ENCODE assay signal across 22 cellular contexts in genomic region chr3:162211470-162211869, GRCh38.
"Had no signal": no experiment of that assay in that cellular context is flagged by ENCODE, and none has a peak within 500 bp of the region (broad histone marks: within the 10 kb centered on the region; RNA-seq: fewer than 3 reads in every experiment).

No MANE protein-coding gene starts in this region.

- H3K4me3 Mint-ChIP-seq: activated CD4-positive, alpha-beta memory T cell treated with anti-CD3 and anti-CD28 coated beads, Interleukin-2, amount 10 ng/mL, durations not matched to agents 7 days and 5 days; activated CD4-positive, alpha-beta T cell treated with anti-CD3 and anti-CD28 coated beads for 36 hours; activated naive CD4-positive, alpha-beta T cell treated with anti-CD3 and anti-CD28 coated beads for 36 hours; activated naive CD8-positive, alpha-beta T cell; activated T-helper 17 cell treated with anti-CD3 and anti-CD28 coated beads, Interleukin-2, amount 50 U/mL, for 72 hours had no signal

- H3K36me3 ChIP-seq: WERI-Rb-1 had no signal

- H3K27ac Mint-ChIP-seq: activated CD4-positive, alpha-beta memory T cell treated with anti-CD3 and anti-CD28 coated beads, Interleukin-2, amount 10 ng/mL, durations not matched to agents 7 days and 5 days; activated CD4-positive, alpha-beta T cell treated with anti-CD3 and anti-CD28 coated beads for 36 hours; activated naive CD4-positive, alpha-beta T cell treated with anti-CD3 and anti-CD28 coated beads for 36 hours; activated naive CD8-positive, alpha-beta T cell; activated T-helper 17 cell treated with anti-CD3 and anti-CD28 coated beads, Interleukin-2, amount 50 U/mL, for 72 hours had no signal

- ATAC-seq: activated CD4-positive, alpha-beta T cell treated with anti-CD3 and anti-CD28 coated beads for 36 hours; activated T-helper 17 cell treated with anti-CD3 and anti-CD28 coated beads, Interleukin-2, amount 50 U/mL, for 72 hours had no signal

- H3K27me3 Mint-ChIP-seq: activated CD4-positive, alpha-beta memory T cell treated with anti-CD3 and anti-CD28 coated beads, Interleukin-2, amount 10 ng/mL, durations not matched to agents 7 days and 5 days; activated CD4-positive, alpha-beta T cell treated with anti-CD3 and anti-CD28 coated beads for 36 hours; activated naive CD8-positive, alpha-beta T cell; activated T-helper 17 cell treated with anti-CD3 and anti-CD28 coated beads, Interleukin-2, amount 50 U/mL, for 72 hours had no signal

- H3K4me2 ChIP-seq: KMS-11 had no signal

- H3K4me1 Mint-ChIP-seq: activated CD4-positive, alpha-beta memory T cell treated with anti-CD3 and anti-CD28 coated beads, Interleukin-2, amount 10 ng/mL, durations not matched to agents 7 days and 5 days; activated CD4-positive, alpha-beta T cell treated with anti-CD3 and anti-CD28 coated beads for 36 hours; activated T-helper 17 cell treated with anti-CD3 and anti-CD28 coated beads, Interleukin-2, amount 50 U/mL, for 72 hours had no signal

- H3K9ac ChIP-seq: KMS-11 had no signal

- H3K9me3 Mint-ChIP-seq: activated CD4-positive, alpha-beta memory T cell treated with anti-CD3 and anti-CD28 coated beads, Interleukin-2, amount 10 ng/mL, durations not matched to agents 7 days and 5 days; activated T-helper 17 cell treated with anti-CD3 and anti-CD28 coated beads, Interleukin-2, amount 50 U/mL, for 72 hours had no signal

- H3K27ac ChIP-seq: KMS-11, SK-N-MC, WERI-Rb-1 had no signal

- H3K4me3 ChIP-seq: SK-N-MC had no signal

- DNase-seq: activated CD4-positive, alpha-beta memory T cell treated with anti-CD3 and anti-CD28 coated beads, Interleukin-2, amount 10 ng/mL, durations not matched to agents 7 days and 5 days; activated CD4-positive, alpha-beta T cell treated with anti-CD3 and anti-CD28 coated beads for 36 hours; activated CD4-positive, alpha-beta T cell treated with anti-CD3 and anti-CD28 coated beads, Interleukin-2, amount 50 U/mL, for 1 hour; activated gamma-delta T cell; activated naive CD4-positive, alpha-beta T cell treated with anti-CD3 and anti-CD28 coated beads for 36 hours; activated T-cell treated with anti-CD3 and anti-CD28 coated beads for 4 hours; activated T-cell treated with anti-CD3 and anti-CD28 coated beads, Interleukin-2, amount 50 U/mL, for 48 hours; cerebellar nuclear complex; MV-4-11; NCI-H1105; NCI-H1436; NCI-H187; NCI-H2081 treated with DMSO at 0.1 percent for 48 hours; NCI-H446; NCI-H524; SIG-M5; T-helper 1 cell; WERI-Rb-1 had no signal

- H3K36me3 Mint-ChIP-seq: activated naive CD8-positive, alpha-beta T cell had no signal
